Comparison of ENCODE assay signal across 11 cellular contexts in the genomic region with DNA sequence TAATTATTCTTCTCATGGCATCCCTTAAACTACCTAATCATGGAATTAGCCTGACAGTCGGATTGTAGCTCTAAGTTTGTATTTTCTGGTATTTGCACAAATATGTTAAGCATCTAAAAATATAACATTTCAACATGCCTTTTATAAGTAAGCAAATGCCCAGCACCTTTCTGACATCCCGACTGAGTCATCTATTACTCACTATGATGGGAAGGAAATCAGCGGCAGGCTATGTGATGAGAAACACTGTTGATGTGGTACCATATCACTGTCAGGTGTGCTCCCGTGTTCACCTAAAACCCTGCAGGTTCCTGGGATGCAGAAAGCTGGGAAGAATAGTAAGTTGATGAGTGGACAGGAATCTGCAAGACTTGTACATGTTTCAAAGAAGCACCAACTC.
DNase-seq lines count a peak whose midpoint lies in the region; ATAC-seq, FAIRE-seq and TF ChIP-seq lines count a peak whose summit lies in the region.
"Had no signal": no experiment of that assay in that cellular context is flagged by ENCODE, and none has a peak within 500 bp of the region (broad histone marks: within the 10 kb centered on the region; RNA-seq: fewer than 3 reads in every experiment).

No MANE protein-coding gene starts in this region.

- H3K4me2 ChIP-seq in astrocyte (ENCODE audit: low read length) = peak overlapping the region; percentile 65

- H3K4me1 Mint-ChIP-seq in astrocyte (ENCODE audit: low read depth, unreplicated experiment) = peaks cover 18% of the 10 kb centered on the region
- H3K4me1 Mint-ChIP-seq in CD14-positive monocyte = no peaks in the 10 kb centered on the region
- H3K4me1 Mint-ChIP-seq in stimulated activated naive CD8-positive, alpha-beta T cell treated with anti-CD3 and anti-CD28 coated beads, Interleukin-15, amount 100 ng/mL, for 72 hours = no peaks in the 10 kb centered on the region
- H3K4me1 Mint-ChIP-seq: activated CD4-positive, alpha-beta T cell treated with anti-CD3 and anti-CD28 coated beads, Interleukin-2, amount 10 ng/mL, durations not matched to agents 24 days and 14 days had no signal

- H2AFZ ChIP-seq in astrocyte (ENCODE audit: low read depth, low read length) = no peak overlapping the region

- no peaks in the 10 kb centered on the region for H3K27me3 Mint-ChIP-seq in astrocyte (ENCODE audit: low read depth, unreplicated experiment)
- H3K27me3 Mint-ChIP-seq in CD14-positive monocyte (ENCODE audit: low read depth in 3 of 3) = peaks cover 0 to 3% (median 3%) of the 10 kb centered on the region in 3 donors
- no peaks in the 10 kb centered on the region for H3K27me3 Mint-ChIP-seq in stimulated activated naive CD8-positive, alpha-beta T cell treated with anti-CD3 and anti-CD28 coated beads, Interleukin-15, amount 100 ng/mL, for 72 hours
- H3K27me3 Mint-ChIP-seq: activated CD4-positive, alpha-beta T cell treated with anti-CD3 and anti-CD28 coated beads, Interleukin-2, amount 10 ng/mL, durations not matched to agents 24 days and 14 days had no signal

- H3K79me2 ChIP-seq in astrocyte (ENCODE audit: insufficient read depth, low read length) = no peaks in the 10 kb centered on the region

- no peak overlapping the region for H3K9ac ChIP-seq in astrocyte (ENCODE audit: low read length)

- H3K9me3 Mint-ChIP-seq in astrocyte (ENCODE audit: unreplicated experiment) = no peaks in the 10 kb centered on the region
- peaks cover 0 to 2% (median 0%) of the 10 kb centered on the region in 7 donors for H3K9me3 Mint-ChIP-seq in CD14-positive monocyte
- H3K9me3 Mint-ChIP-seq in stimulated activated naive CD8-positive, alpha-beta T cell treated with anti-CD3 and anti-CD28 coated beads, Interleukin-15, amount 100 ng/mL, for 72 hours = no peaks in the 10 kb centered on the region
- H3K9me3 Mint-ChIP-seq: activated CD4-positive, alpha-beta T cell treated with anti-CD3 and anti-CD28 coated beads, Interleukin-2, amount 10 ng/mL, durations not matched to agents 24 days and 14 days had no signal

- no peak for ATAC-seq in stimulated activated naive CD8-positive, alpha-beta T cell treated with anti-CD3 and anti-CD28 coated beads, Interleukin-15, amount 100 ng/mL, for 72 hours
- ATAC-seq in GM18909 (IDR thresholded peaks at IDR 0.05; ENCODE audit: poor library complexity, unreplicated experiment) = no peak

- H3K4me1 ChIP-seq in astrocyte (ENCODE audit: insufficient read depth, low read length) = peaks cover 21% of the 10 kb centered on the region

- H3K4me3 ChIP-seq in AG09309 (ENCODE audit: control insufficient read depth, low read depth, low read length) = no peak overlapping the region
- peak overlapping the region; percentile 14 for H3K4me3 ChIP-seq in astrocyte (ENCODE audit: insufficient read depth, low read depth, low read length)

- H3K36me3 Mint-ChIP-seq in astrocyte (ENCODE audit: low read depth, unreplicated experiment) = no peaks in the 10 kb centered on the region
- no peaks in the 10 kb centered on the region for H3K36me3 Mint-ChIP-seq in CD14-positive monocyte

- H4K20me1 ChIP-seq in astrocyte (ENCODE audit: insufficient read depth, low read length) = no peaks in the 10 kb centered on the region

- peak overlapping the region; percentile 65 for H3K27ac ChIP-seq in astrocyte (ENCODE audit: low read depth, low read length)

- FAIRE-seq in HTR-8/SVneo (lab: Jason Lieb, UNC) = peak; percentile 73
- peak; percentile 91 for FAIRE-seq in astrocyte (lab: Jason Lieb, UNC)
- FAIRE-seq: colon had no signal

- DNase-seq in AG09309 (ENCODE audit: low read depth) (peak; percentile 52), HTR-8/SVneo (ENCODE audit: insufficient read length, low spot score) (peak; percentile 48), astrocyte (ENCODE audit: low read depth) (peak; percentile 80), hepatic stellate cell (ENCODE audit: low spot score) (peak; percentile 46), CD14-positive monocyte (ENCODE audit: low spot score) (no peak)
- no peak for DNase-seq in stimulated activated naive CD8-positive, alpha-beta T cell treated with anti-CD3 and anti-CD28 coated beads, Interleukin-15, amount 100 ng/mL, for 72 hours
- no peak for DNase-seq in activated CD4-positive, alpha-beta T cell treated with anti-CD3 and anti-CD28 coated beads for 4 hours
- DNase-seq: activated CD4-positive, alpha-beta T cell treated with anti-CD3 and anti-CD28 coated beads, Interleukin-2, amount 10 ng/mL, durations not matched to agents 24 days and 14 days; stimulated activated CD4-positive, alpha-beta T cell treated with anti-CD3 and anti-CD28 coated beads, Interleukin-12 subunit alpha, Interleukin-12 subunit beta, amount 100 ng/mL, for 4 hours had no signal

- peak overlapping the region; percentile 16 for H3K27ac Mint-ChIP-seq in astrocyte (ENCODE audit: unreplicated experiment)
- no peak overlapping the region for H3K27ac Mint-ChIP-seq in CD14-positive monocyte
- no peak overlapping the region for H3K27ac Mint-ChIP-seq in stimulated activated naive CD8-positive, alpha-beta T cell treated with anti-CD3 and anti-CD28 coated beads, Interleukin-15, amount 100 ng/mL, for 72 hours
- H3K27ac Mint-ChIP-seq: activated CD4-positive, alpha-beta T cell treated with anti-CD3 and anti-CD28 coated beads, Interleukin-2, amount 10 ng/mL, durations not matched to agents 24 days and 14 days had no signal

- intact Hi-C loops in CD14-positive monocyte (cut with micrococcal nuclease) = no loop called here

- no peaks in the 10 kb centered on the region for H3K27me3 ChIP-seq in astrocyte (ENCODE audit: insufficient read depth, low read length)

- TF ChIP-seq CTCF in AG09309 (IDR thresholded peaks at IDR 0.05; ENCODE audit: control insufficient read depth, insufficient read depth, low read depth, low read length, missing control alignments) (no peak), astrocyte (IDR thresholded peaks at IDR 0.05; ENCODE audit: insufficient read depth, low read depth, low read length) (no peak), CD14-positive monocyte (IDR thresholded peaks at IDR 0.05) (no peak)

- no peaks in the 10 kb centered on the region for H3K36me3 ChIP-seq in astrocyte (ENCODE audit: insufficient read depth, low read length)

- H3K4me3 Mint-ChIP-seq in astrocyte (ENCODE audit: unreplicated experiment) (no peak overlapping the region), CD14-positive monocyte (no peak overlapping the region)
- H3K4me3 Mint-ChIP-seq in stimulated activated naive CD8-positive, alpha-beta T cell treated with anti-CD3 and anti-CD28 coated beads, Interleukin-15, amount 100 ng/mL, for 72 hours = no peak overlapping the region
- H3K4me3 Mint-ChIP-seq: activated CD4-positive, alpha-beta T cell treated with anti-CD3 and anti-CD28 coated beads, Interleukin-2, amount 10 ng/mL, durations not matched to agents 24 days and 14 days had no signal

- no peaks in the 10 kb centered on the region for H3K9me3 ChIP-seq in astrocyte (ENCODE audit: insufficient read depth, low read depth, low read length)

Comparison
In these comparisons a context has a peak if more than half of its experiments do, and no peak if none do; other contexts are left out.
1. DNase-seq: peak in AG09309 (single experiment), HTR-8/SVneo (single experiment), astrocyte (single experiment) and hepatic stellate cell (single experiment); none in CD14-positive monocyte (single experiment), stimulated activated naive CD8-positive, alpha-beta T cell treated with anti-CD3 and anti-CD28 coated beads, Interleukin-15, amount 100 ng/mL, for 72 hours (0 of 2) and activated CD4-positive, alpha-beta T cell treated with anti-CD3 and anti-CD28 coated beads for 4 hours (0 of 2).